In the genomic region with DNA sequence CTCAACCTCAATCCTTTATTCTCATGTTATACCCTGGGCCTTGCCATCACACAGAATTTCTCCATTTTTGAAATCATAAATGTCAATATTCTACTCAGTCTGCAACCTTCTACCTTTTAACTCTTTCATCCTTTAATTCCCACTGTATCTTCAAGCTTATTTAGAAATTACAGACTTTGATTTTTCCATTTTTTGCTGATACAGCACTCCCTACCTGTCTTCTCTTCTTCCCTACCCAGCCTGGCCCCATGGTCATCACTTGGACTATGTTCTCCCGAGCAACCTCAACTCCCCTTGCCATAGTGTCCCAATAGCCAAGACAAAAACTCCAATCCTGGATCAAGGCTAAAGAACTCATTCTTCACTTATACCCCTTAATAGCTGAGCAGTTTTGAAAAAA, we compare ENCODE assay signal across 2 cellular contexts.
TF ChIP-seq lines count a peak whose summit lies in the region.

No MANE protein-coding gene starts in this region.

TF ChIP-seq in HepG2, 621 proteins besides CTCF, POLR2A, EP300 and RAD21:
- no peak for TF ChIP-seq PCBP1 (IDR thresholded peaks at IDR 0.05; ENCODE audit: borderline replicate concordance, low read depth, low read length)
- TF ChIP-seq ZNF382 (CRISPR knock-in tag; IDR thresholded peaks at IDR 0.05; ENCODE audit: borderline replicate concordance) = no peak
- TF ChIP-seq ZNF562 (CRISPR knock-in tag; IDR thresholded peaks at IDR 0.05; ENCODE audit: borderline replicate concordance) = no peak
- TF ChIP-seq, protein P1, sequence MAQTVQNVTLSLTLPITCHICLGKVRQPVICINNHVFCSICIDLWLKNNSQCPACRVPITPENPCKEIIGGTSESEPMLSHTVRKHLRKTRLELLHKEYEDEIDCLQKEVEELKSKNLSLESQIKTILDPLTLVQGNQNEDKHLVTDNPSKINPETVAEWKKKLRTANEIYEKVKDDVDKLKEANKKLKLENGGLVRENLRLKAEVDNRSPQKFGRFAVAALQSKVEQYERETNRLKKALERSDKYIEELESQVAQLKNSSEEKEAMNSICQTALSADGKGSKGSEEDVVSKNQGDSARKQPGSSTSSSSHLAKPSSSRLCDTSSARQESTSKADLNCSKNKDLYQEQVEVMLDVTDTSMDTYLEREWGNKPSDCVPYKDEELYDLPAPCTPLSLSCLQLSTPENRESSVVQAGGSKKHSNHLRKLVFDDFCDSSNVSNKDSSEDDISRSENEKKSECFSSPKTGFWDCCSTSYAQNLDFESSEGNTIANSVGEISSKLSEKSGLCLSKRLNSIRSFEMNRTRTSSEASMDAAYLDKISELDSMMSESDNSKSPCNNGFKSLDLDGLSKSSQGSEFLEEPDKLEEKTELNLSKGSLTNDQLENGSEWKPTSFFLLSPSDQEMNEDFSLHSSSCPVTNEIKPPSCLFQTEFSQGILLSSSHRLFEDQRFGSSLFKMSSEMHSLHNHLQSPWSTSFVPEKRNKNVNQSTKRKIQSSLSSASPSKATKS (CRISPR knock-in tag; IDR thresholded peaks at IDR 0.05) = no peak
- TF ChIP-seq KDM1A (CRISPR knock-in tag; IDR thresholded peaks at IDR 0.05) = no peak
- TF ChIP-seq MAFF (IDR thresholded peaks at IDR 0.05; ENCODE audit: low read depth, low read length) = peak; percentile 88
- TF ChIP-seq HMGXB3 (CRISPR knock-in tag; IDR thresholded peaks at IDR 0.05; ENCODE audit: borderline replicate concordance) = no peak
- TF ChIP-seq ATF5 (CRISPR knock-in tag; IDR thresholded peaks at IDR 0.05; ENCODE audit: low read depth) = no peak
- TF ChIP-seq ZNF18 (CRISPR knock-in tag; IDR thresholded peaks at IDR 0.05; ENCODE audit: insufficient replicate concordance) = no peak
- TF ChIP-seq RBAK (CRISPR knock-in tag; IDR thresholded peaks at IDR 0.05) = no peak
- TF ChIP-seq ELF1 (CRISPR knock-in tag; IDR thresholded peaks at IDR 0.05) = no peak
- peak; percentile 84 to 93 for TF ChIP-seq MAFK (conservative IDR thresholded peaks at IDR 0.05 in 1 of 2, IDR thresholded peaks at IDR 0.05 in 1 of 2; ENCODE audit: low read length in 2 of 2)
- TF ChIP-seq, protein P2, sequence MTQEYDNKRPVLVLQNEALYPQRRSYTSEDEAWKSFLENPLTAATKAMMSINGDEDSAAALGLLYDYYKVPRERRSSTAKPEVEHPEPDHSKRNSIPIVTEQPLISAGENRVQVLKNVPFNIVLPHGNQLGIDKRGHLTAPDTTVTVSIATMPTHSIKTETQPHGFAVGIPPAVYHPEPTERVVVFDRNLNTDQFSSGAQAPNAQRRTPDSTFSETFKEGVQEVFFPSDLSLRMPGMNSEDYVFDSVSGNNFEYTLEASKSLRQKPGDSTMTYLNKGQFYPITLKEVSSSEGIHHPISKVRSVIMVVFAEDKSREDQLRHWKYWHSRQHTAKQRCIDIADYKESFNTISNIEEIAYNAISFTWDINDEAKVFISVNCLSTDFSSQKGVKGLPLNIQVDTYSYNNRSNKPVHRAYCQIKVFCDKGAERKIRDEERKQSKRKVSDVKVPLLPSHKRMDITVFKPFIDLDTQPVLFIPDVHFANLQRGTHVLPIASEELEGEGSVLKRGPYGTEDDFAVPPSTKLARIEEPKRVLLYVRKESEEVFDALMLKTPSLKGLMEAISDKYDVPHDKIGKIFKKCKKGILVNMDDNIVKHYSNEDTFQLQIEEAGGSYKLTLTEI (CRISPR knock-in tag; conservative IDR thresholded peaks at IDR 0.05) = no peak

TF ChIP-seq in IMR-90, 13 proteins besides CTCF, POLR2A, EP300 and RAD21:
- TF ChIP-seq MAFK (IDR thresholded peaks at IDR 0.05; ENCODE audit: low read depth, low read length) (peak; percentile 90), CEBPB (IDR thresholded peaks at IDR 0.05; ENCODE audit: low read depth, low read length) (no peak)
